Comparison of ENCODE assay signal across 3 cellular contexts in genomic region chr2:185687001-185687400, GRCh38. TPM values are rescaled to one million over a fixed set of nuclear protein-coding genes. Genes with fewer than 3 reads are reported as not detected.
DNase-seq lines count a peak whose midpoint lies in the region; FAIRE-seq and TF ChIP-seq lines count a peak whose summit lies in the region.
"Not testable (repeated sequence)": the region's sequence is repeated elsewhere in the genome, so short reads cannot be mapped to it uniquely, and the experiment has no call there.
"Had no signal": no experiment of that assay in that cellular context is flagged by ENCODE, and none has a peak within 500 bp of the region (broad histone marks: within the 10 kb centered on the region; RNA-seq: fewer than 3 reads in every experiment).

No MANE protein-coding gene starts in this region.

- not testable (repeated sequence) for H3K4me1 ChIP-seq in astrocyte (ENCODE audit: insufficient read depth, low read length)

- not testable (repeated sequence) for H3K27ac Mint-ChIP-seq in astrocyte (ENCODE audit: unreplicated experiment)

- H3K27me3 Mint-ChIP-seq in astrocyte (ENCODE audit: low read depth, unreplicated experiment): not testable (repeated sequence)

- H3K4me1 Mint-ChIP-seq in astrocyte (ENCODE audit: low read depth, unreplicated experiment): peaks cover 13% of the 10 kb centered on the region

- TF ChIP-seq CTCF in astrocyte (IDR thresholded peaks at IDR 0.05; ENCODE audit: insufficient read depth, low read depth, low read length): not testable (repeated sequence)

- H3K9ac ChIP-seq in astrocyte (ENCODE audit: low read length): not testable (repeated sequence)

- not testable (repeated sequence) for FAIRE-seq in astrocyte (lab: Jason Lieb, UNC)

- not testable (repeated sequence) for H3K36me3 ChIP-seq in astrocyte (ENCODE audit: insufficient read depth, low read length)

- not testable (repeated sequence) for H3K4me3 ChIP-seq in astrocyte (ENCODE audit: insufficient read depth, low read depth, low read length)

- H3K4me3 Mint-ChIP-seq in astrocyte (ENCODE audit: unreplicated experiment): not testable (repeated sequence)

- not testable (repeated sequence) for H2AFZ ChIP-seq in astrocyte (ENCODE audit: low read depth, low read length)

- peaks cover 12% of the 10 kb centered on the region for H3K9me3 Mint-ChIP-seq in astrocyte (ENCODE audit: unreplicated experiment)

- DNase-seq in astrocyte (ENCODE audit: low read depth): peak; percentile 56

- not testable (repeated sequence) for H3K9me3 ChIP-seq in astrocyte (ENCODE audit: insufficient read depth, low read depth, low read length)

- not testable (repeated sequence) for H4K20me1 ChIP-seq in astrocyte (ENCODE audit: insufficient read depth, low read length)

- not testable (repeated sequence) for H3K27me3 ChIP-seq in astrocyte (ENCODE audit: insufficient read depth, low read length)

- not testable (repeated sequence) for H3K79me2 ChIP-seq in astrocyte (ENCODE audit: insufficient read depth, low read length)

- H3K4me2 ChIP-seq in astrocyte (ENCODE audit: low read length): not testable (repeated sequence)

- not testable (repeated sequence) for H3K36me3 Mint-ChIP-seq in astrocyte (ENCODE audit: low read depth, unreplicated experiment)

- not testable (repeated sequence) for H3K27ac ChIP-seq in astrocyte (ENCODE audit: low read depth, low read length)

RNA-seq across cellular contexts. Expression of gene FSIP2, which starts 51.6 kb away (rescaled TPM):
- total RNA-seq in astrocyte: 0.77 and 0.86 TPM in 2 replicates
- total RNA-seq: CD8-positive, alpha-beta memory T cell; Daoy had no signal
